Comparison of ENCODE assay signal across 23 cellular contexts in the genomic region with DNA sequence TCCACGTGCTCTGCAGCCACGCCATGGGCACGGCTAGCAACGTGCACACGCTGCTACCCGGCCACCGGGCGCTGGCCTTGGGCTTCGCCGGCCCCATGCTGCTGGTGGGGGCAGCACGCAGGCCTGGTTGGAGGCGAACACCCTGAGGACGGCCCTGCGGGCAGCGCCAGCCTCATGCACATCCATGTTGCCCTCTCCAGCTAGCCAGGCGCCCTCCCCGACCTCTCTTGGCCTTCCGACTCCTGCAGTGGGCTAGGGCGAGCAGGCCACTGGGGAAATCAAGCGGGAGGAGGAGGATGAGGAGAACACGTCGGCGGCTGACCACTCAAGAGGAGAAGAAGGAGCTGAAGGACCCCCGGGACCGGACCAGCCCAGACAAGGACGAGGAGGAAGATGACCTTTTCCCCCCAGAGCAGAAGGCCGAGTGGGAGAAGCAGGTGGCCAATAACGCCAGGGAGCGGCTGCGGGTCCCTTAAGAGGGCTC.
"Had no signal": no experiment of that assay in that cellular context is flagged by ENCODE, and none has a peak within 500 bp of the region (broad histone marks: within the 10 kb centered on the region; RNA-seq: fewer than 3 reads in every experiment).

No MANE protein-coding gene starts in this region.

- H3K27ac Mint-ChIP-seq: activated B cell treated with CpG ODN at 0.5 μM for 24 hours; activated CD4-positive, alpha-beta memory T cell treated with anti-CD3 and anti-CD28 coated beads, Interleukin-2, amount 10 ng/mL, durations not matched to agents 7 days and 5 days; activated CD8-positive, alpha-beta memory T cell treated with anti-CD3 and anti-CD28 coated beads, Interleukin-2, amount 10 ng/mL, durations not matched to agents 7 days and 5 days; memory B cell; naive B cell; neural progenitor cell had no signal

- H3K4me1 ChIP-seq: foreskin keratinocyte, neural progenitor cell, transverse colon, vagina had no signal

- H3K9me3 ChIP-seq: ovary, transverse colon had no signal

- H3K27ac ChIP-seq: brain microvascular endothelial cell, coronary artery, foreskin keratinocyte, neural progenitor cell, ovary, transverse colon, vagina had no signal

- H3K36me3 ChIP-seq: neural progenitor cell, ovary had no signal

- H3K4me3 ChIP-seq: coronary artery, neural progenitor cell, ovary, transverse colon, vagina had no signal

- H3K4me3 Mint-ChIP-seq: activated B cell treated with CpG ODN at 0.5 μM for 24 hours; activated CD4-positive, alpha-beta memory T cell treated with anti-CD3 and anti-CD28 coated beads, Interleukin-2, amount 10 ng/mL, durations not matched to agents 7 days and 5 days; activated CD8-positive, alpha-beta memory T cell treated with anti-CD3 and anti-CD28 coated beads, Interleukin-2, amount 10 ng/mL, durations not matched to agents 7 days and 5 days; central memory CD8-positive, alpha-beta T cell; memory B cell; naive B cell; neural progenitor cell had no signal

- ATAC-seq: activated CD8-positive, alpha-beta memory T cell treated with anti-CD3 and anti-CD28 coated beads, Interleukin-2, amount 10 ng/mL, durations not matched to agents 7 days and 5 days; foreskin keratinocyte had no signal

- DNase-seq: activated CD4-positive, alpha-beta memory T cell treated with anti-CD3 and anti-CD28 coated beads, Interleukin-2, amount 10 ng/mL, durations not matched to agents 7 days and 5 days; activated CD4-positive, alpha-beta T cell treated with anti-CD3 and anti-CD28 coated beads for 48 hours; activated CD8-positive, alpha-beta memory T cell treated with anti-CD3 and anti-CD28 coated beads, Interleukin-2, amount 10 ng/mL, durations not matched to agents 7 days and 5 days; anterior cingulate cortex; brain microvascular endothelial cell; foreskin keratinocyte; glutamatergic neuron; hippocampal formation; naive B cell; stimulated activated CD4-positive, alpha-beta T cell treated with anti-CD3 and anti-CD28 coated beads, Interleukin-12 subunit alpha, Interleukin-12 subunit beta, amount 100 ng/mL, for 4 hours; stimulated activated CD4-positive, alpha-beta T cell treated with anti-CD3 and anti-CD28 coated beads, Interleukin-1b, Interleukin-23, amount 100 ng/mL, for 48 hours; stimulated activated CD8-positive, alpha-beta memory T cell treated with anti-CD3 and anti-CD28 coated beads, Interleukin-4, amount 100 ng/mL, for 48 hours; stimulated activated naive CD4-positive, alpha-beta T cell treated with Interleukin-2 at 50 U/mL for 16 hours; T-helper 1 cell; T-helper 9 cell; transverse colon had no signal

- H3K27me3 ChIP-seq: brain microvascular endothelial cell, foreskin keratinocyte, neural progenitor cell, ovary, transverse colon, vagina had no signal

- H3K4me1 Mint-ChIP-seq: activated B cell treated with CpG ODN at 0.5 μM for 24 hours; activated CD4-positive, alpha-beta memory T cell treated with anti-CD3 and anti-CD28 coated beads, Interleukin-2, amount 10 ng/mL, durations not matched to agents 7 days and 5 days; activated CD8-positive, alpha-beta memory T cell treated with anti-CD3 and anti-CD28 coated beads, Interleukin-2, amount 10 ng/mL, durations not matched to agents 7 days and 5 days; central memory CD8-positive, alpha-beta T cell; memory B cell; neural progenitor cell had no signal

- H3K27me3 Mint-ChIP-seq: activated B cell treated with CpG ODN at 0.5 μM for 24 hours; activated CD4-positive, alpha-beta memory T cell treated with anti-CD3 and anti-CD28 coated beads, Interleukin-2, amount 10 ng/mL, durations not matched to agents 7 days and 5 days; activated CD8-positive, alpha-beta memory T cell treated with anti-CD3 and anti-CD28 coated beads, Interleukin-2, amount 10 ng/mL, durations not matched to agents 7 days and 5 days; central memory CD8-positive, alpha-beta T cell; memory B cell; naive B cell had no signal

- H3K9me3 Mint-ChIP-seq: central memory CD8-positive, alpha-beta T cell; neural progenitor cell had no signal
